ENCODE assay signal across 1 cellular context in the genomic region with DNA sequence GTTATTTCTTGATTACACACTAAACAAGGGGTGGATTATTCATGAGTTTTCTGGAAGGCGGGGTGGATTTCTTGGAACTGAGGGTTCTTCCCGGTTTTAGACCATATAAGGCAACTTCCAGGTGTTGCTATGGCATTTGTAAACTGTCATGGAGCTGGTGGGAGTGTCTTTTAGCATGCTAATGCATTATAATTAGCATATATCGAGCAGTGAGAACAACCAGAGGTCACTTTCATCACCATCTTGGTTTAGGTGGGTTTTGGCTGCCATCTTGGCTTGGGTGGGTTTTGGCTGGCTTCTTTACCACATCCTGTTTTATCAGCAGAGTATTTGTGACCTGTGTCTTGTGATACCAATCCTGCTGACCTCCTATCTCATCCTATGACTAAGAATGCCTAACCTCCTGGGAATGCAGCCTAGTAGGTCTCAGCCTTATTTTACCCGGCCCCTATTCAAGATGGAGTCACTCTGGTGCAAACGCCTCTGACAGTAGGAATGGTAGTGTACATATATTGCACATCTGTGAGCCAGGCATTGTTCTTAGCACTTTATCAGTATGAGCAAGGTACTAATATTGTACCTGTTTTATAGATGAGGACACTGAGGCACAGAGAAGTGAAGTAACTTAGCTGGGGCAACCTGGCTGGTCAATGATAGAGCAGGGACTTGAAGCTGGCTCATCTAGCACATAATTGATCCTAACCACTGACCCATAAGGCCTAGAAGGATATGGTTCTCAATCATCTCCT.
TF ChIP-seq lines count a peak whose summit lies in the region.

No MANE protein-coding gene starts in this region.

TF ChIP-seq in SK-N-SH, 30 proteins besides CTCF, POLR2A, EP300 and RAD21 (continued from another document):
- TF ChIP-seq, protein P1, sequence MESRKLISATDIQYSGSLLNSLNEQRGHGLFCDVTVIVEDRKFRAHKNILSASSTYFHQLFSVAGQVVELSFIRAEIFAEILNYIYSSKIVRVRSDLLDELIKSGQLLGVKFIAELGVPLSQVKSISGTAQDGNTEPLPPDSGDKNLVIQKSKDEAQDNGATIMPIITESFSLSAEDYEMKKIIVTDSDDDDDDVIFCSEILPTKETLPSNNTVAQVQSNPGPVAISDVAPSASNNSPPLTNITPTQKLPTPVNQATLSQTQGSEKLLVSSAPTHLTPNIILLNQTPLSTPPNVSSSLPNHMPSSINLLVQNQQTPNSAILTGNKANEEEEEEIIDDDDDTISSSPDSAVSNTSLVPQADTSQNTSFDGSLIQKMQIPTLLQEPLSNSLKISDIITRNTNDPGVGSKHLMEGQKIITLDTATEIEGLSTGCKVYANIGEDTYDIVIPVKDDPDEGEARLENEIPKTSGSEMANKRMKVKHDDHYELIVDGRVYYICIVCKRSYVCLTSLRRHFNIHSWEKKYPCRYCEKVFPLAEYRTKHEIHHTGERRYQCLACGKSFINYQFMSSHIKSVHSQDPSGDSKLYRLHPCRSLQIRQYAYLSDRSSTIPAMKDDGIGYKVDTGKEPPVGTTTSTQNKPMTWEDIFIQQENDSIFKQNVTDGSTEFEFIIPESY (IDR thresholded peaks at IDR 0.05; ENCODE audit: borderline replicate concordance, low read depth): no peak
- no peak for TF ChIP-seq SMC3 (IDR thresholded peaks at IDR 0.05; ENCODE audit: low read depth, low read length)
- no peak for TF ChIP-seq RXRA (IDR thresholded peaks at IDR 0.05; ENCODE audit: borderline replicate concordance, low read depth)
- TF ChIP-seq POLR2AphosphoS5 (IDR thresholded peaks at IDR 0.05; ENCODE audit: low read depth, low read length): no peak
- TF ChIP-seq, protein P2, sequence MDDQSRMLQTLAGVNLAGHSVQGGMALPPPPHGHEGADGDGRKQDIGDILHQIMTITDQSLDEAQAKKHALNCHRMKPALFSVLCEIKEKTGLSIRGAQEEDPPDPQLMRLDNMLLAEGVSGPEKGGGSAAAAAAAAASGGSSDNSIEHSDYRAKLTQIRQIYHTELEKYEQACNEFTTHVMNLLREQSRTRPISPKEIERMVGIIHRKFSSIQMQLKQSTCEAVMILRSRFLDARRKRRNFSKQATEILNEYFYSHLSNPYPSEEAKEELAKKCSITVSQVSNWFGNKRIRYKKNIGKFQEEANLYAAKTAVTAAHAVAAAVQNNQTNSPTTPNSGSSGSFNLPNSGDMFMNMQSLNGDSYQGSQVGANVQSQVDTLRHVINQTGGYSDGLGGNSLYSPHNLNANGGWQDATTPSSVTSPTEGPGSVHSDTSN (IDR thresholded peaks at IDR 0.05): no peak
- TF ChIP-seq JUND (IDR thresholded peaks at IDR 0.05): no peak
- TF ChIP-seq YY1 (IDR thresholded peaks at IDR 0.05; ENCODE audit: low read depth): no peak
TF ChIP-seq in SK-N-SH: peak in this region for 0.
